In the genomic region with DNA sequence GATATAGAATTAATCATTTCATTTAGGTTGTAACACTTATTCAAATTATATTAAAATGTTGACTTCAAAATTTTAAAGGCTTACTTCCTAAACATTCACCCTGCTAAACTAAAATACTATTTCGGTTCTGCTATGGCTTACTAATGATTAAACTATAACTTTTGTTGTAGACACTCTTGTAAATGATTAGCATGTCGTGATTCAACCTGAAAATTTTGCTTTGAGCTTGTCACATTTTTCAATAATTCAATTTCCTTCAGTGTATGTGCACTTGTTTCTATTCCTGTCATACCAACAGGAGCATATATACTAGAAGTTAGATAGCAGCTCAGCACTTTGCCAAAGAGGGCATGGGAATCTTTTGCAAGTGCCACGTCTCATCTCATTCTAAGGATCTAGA, we compare ENCODE assay signal across 16 cellular contexts.
DNase-seq lines count a peak whose midpoint lies in the region; ATAC-seq and TF ChIP-seq lines count a peak whose summit lies in the region.
"Had no signal": no experiment of that assay in that cellular context is flagged by ENCODE, and none has a peak within 500 bp of the region (broad histone marks: within the 10 kb centered on the region; RNA-seq: fewer than 3 reads in every experiment).

No MANE protein-coding gene starts in this region.

- no peak overlapping the region for H3K27ac Mint-ChIP-seq in chondrocyte (ENCODE audit: unreplicated experiment)
- H3K27ac Mint-ChIP-seq in activated CD4-positive, alpha-beta T cell treated with anti-CD3 and anti-CD28 coated beads, Interleukin-2, amount 10 ng/mL, durations not matched to agents 24 days and 14 days, result no peak overlapping the region
- H3K27ac Mint-ChIP-seq: T-cell had no signal

- H3K4me1 Mint-ChIP-seq in chondrocyte (ENCODE audit: low read depth), result no peaks in the 10 kb centered on the region
- no peaks in the 10 kb centered on the region for H3K4me1 Mint-ChIP-seq in activated CD4-positive, alpha-beta T cell treated with anti-CD3 and anti-CD28 coated beads, Interleukin-2, amount 10 ng/mL, durations not matched to agents 24 days and 14 days
- H3K4me1 Mint-ChIP-seq: T-cell had no signal

- no peak overlapping the region for H3K4me3 Mint-ChIP-seq in chondrocyte (ENCODE audit: unreplicated experiment)
- no peak overlapping the region for H3K4me3 Mint-ChIP-seq in activated CD4-positive, alpha-beta T cell treated with anti-CD3 and anti-CD28 coated beads, Interleukin-2, amount 10 ng/mL, durations not matched to agents 24 days and 14 days
- H3K4me3 Mint-ChIP-seq: T-cell had no signal

- ATAC-seq in GM18907 (IDR thresholded peaks at IDR 0.05; ENCODE audit: unreplicated experiment) (peak; percentile 83), GM21619 (IDR thresholded peaks at IDR 0.05; ENCODE audit: unreplicated experiment) (peak; percentile 77), HG03097 (IDR thresholded peaks at IDR 0.05; ENCODE audit: low FRiP score, unreplicated experiment) (peak; percentile 82)
- ATAC-seq: activated CD4-positive, CD25-positive, alpha-beta regulatory T cell treated with anti-CD3 and anti-CD28 coated beads, Interleukin-2, amount 50 U/mL, for 24 hours; HepG2; T-cell had no signal

- H3K36me3 Mint-ChIP-seq in chondrocyte (ENCODE audit: low read depth), result no peaks in the 10 kb centered on the region
- no peaks in the 10 kb centered on the region for H3K36me3 Mint-ChIP-seq in activated CD4-positive, alpha-beta T cell treated with anti-CD3 and anti-CD28 coated beads, Interleukin-2, amount 10 ng/mL, durations not matched to agents 24 days and 14 days (ENCODE audit: low read depth)
- H3K36me3 Mint-ChIP-seq: T-cell had no signal

- no peak overlapping the region for H3K4me3 ChIP-seq in epithelial cell of proximal tubule (ENCODE audit: low read depth, low read length)
- H3K4me3 ChIP-seq: BLaER1, hepatocyte, lung, skin epidermis had no signal

- TF ChIP-seq CTCF in epithelial cell of proximal tubule (conservative IDR thresholded peaks at IDR 0.05; ENCODE audit: low read depth, low read length) (no peak), chondrocyte (IDR thresholded peaks at IDR 0.05) (no peak)

- H3K27me3 Mint-ChIP-seq in chondrocyte (ENCODE audit: low read depth), result no peaks in the 10 kb centered on the region
- no peaks in the 10 kb centered on the region for H3K27me3 Mint-ChIP-seq in activated CD4-positive, alpha-beta T cell treated with anti-CD3 and anti-CD28 coated beads, Interleukin-2, amount 10 ng/mL, durations not matched to agents 24 days and 14 days
- H3K27me3 Mint-ChIP-seq: T-cell had no signal

- no peaks in the 10 kb centered on the region for H3K9me3 Mint-ChIP-seq in chondrocyte (ENCODE audit: low read depth)
- H3K9me3 Mint-ChIP-seq in activated CD4-positive, alpha-beta T cell treated with anti-CD3 and anti-CD28 coated beads, Interleukin-2, amount 10 ng/mL, durations not matched to agents 24 days and 14 days, result peaks cover 5% of the 10 kb centered on the region

- DNase-seq in epithelial cell of proximal tubule (ENCODE audit: low read depth), result peak; percentile 3
- DNase-seq in midbrain (lab: John Stamatoyannopoulos, UW), result no peak
- no peak for DNase-seq in chondrocyte (ENCODE audit: low spot score)
- DNase-seq in activated CD4-positive, alpha-beta T cell treated with anti-CD3 and anti-CD28 coated beads, Interleukin-2, amount 10 ng/mL, durations not matched to agents 24 days and 14 days, result no peak
- DNase-seq in occipital lobe (lab: John Stamatoyannopoulos, UW), result no peak
- DNase-seq: NCI-H226, T-cell had no signal

- intact Hi-C loops in activated CD4-positive, alpha-beta T cell treated with anti-CD3 and anti-CD28 coated beads, Interleukin-2, amount 10 ng/mL, durations not matched to agents 24 days and 14 days (cut with micrococcal nuclease), result no loop called here
